Comparison of ENCODE assay signal across 13 cellular contexts in the genomic region with DNA sequence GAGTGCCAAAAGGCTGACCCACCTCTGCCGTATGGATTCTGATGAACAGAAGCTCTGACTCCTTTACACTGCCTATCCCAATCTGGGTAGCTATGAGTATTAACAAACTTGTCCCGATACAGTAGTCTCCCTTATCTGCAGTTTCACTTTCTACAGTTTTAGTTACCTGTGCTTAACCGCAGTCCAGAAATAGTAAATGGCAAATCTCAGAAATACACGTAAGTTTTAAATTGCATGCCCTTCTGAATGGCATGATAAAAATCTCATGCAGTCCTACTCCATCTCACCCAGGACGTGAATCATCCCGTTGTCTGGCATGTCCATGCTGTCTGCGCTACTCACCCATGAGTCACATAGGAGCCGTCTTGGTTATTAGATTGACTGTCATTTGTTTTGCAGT.
DNase-seq lines count a peak whose midpoint lies in the region; ATAC-seq, FAIRE-seq and TF ChIP-seq lines count a peak whose summit lies in the region.
"Had no signal": no experiment of that assay in that cellular context is flagged by ENCODE, and none has a peak within 500 bp of the region (broad histone marks: within the 10 kb centered on the region; RNA-seq: fewer than 3 reads in every experiment).

No MANE protein-coding gene starts in this region.

- H2BK5ac ChIP-seq in mesenchymal stem cell (ENCODE audit: low read depth, low read length, poor library complexity, severe bottlenecking) = no peak overlapping the region

- H2BK120ac ChIP-seq in mesenchymal stem cell (ENCODE audit: low read depth, low read length) = no peak overlapping the region

- 2% methylated on average over 8 of the region's 8 CpGs for WGBS in K562 (ENCODE audit: insufficient coverage, low coverage, missing lambda C conversion rate)
- 18% methylated on average over 8 of the region's 8 CpGs for WGBS in mesenchymal stem cell

- no peak overlapping the region for H3K4ac ChIP-seq in mesenchymal stem cell (ENCODE audit: low read depth in 1 of 2, low read length in 2 of 2)

- H3K14ac ChIP-seq in mesenchymal stem cell (ENCODE audit: low read length in 2 of 2) = no peak overlapping the region

- H3K18ac ChIP-seq in mesenchymal stem cell (ENCODE audit: low read depth in 1 of 2, low read length in 2 of 2) = no peak overlapping the region

- DNase-seq in COLO829 (ENCODE audit: low spot score) = peak; percentile 83
- DNase-seq in M059J (ENCODE audit: low read depth) = peak; percentile 97
- no peak for DNase-seq in K562 (ENCODE audit: extremely low read depth in 1 of 4, low spot score in 3 of 4)
- peak; percentile 82 for DNase-seq in mesenchymal stem cell
- no peak for DNase-seq in NCI-H1417 treated with DMSO at 0.1 percent for 48 hours (lab: John Stamatoyannopoulos, UW)
- DNase-seq in activated naive CD4-positive, alpha-beta T cell treated with anti-CD3 and anti-CD28 coated beads, Interleukin-2, amount 10 ng/mL, durations not matched to agents 7 days and 5 days = no peak
- DNase-seq in NOMO-1 (lab: John Stamatoyannopoulos, UW; ENCODE audit: unreplicated experiment in 2 of 2) = no peak

- H3K4me1 Mint-ChIP-seq in activated naive CD4-positive, alpha-beta T cell treated with anti-CD3 and anti-CD28 coated beads, Interleukin-2, amount 10 ng/mL, durations not matched to agents 7 days and 5 days = no peaks in the 10 kb centered on the region

- H3K27me3 Mint-ChIP-seq in activated naive CD4-positive, alpha-beta T cell treated with anti-CD3 and anti-CD28 coated beads, Interleukin-2, amount 10 ng/mL, durations not matched to agents 7 days and 5 days = peaks cover 22% of the 10 kb centered on the region

- H3K4me2 ChIP-seq in K562 (ENCODE audit: insufficient read depth, low read length) (no peak overlapping the region), mesenchymal stem cell (ENCODE audit: low read length, poor library complexity, severe bottlenecking) (peak overlapping the region; percentile 13)
- H3K4me2 ChIP-seq: hepatocyte had no signal

- H3K36me3 Mint-ChIP-seq in activated naive CD4-positive, alpha-beta T cell treated with anti-CD3 and anti-CD28 coated beads, Interleukin-2, amount 10 ng/mL, durations not matched to agents 7 days and 5 days = no peaks in the 10 kb centered on the region

- H2AFZ ChIP-seq in K562 (ENCODE audit: low read depth, low read length) = no peak overlapping the region
- H2AFZ ChIP-seq in mesenchymal stem cell (ENCODE audit: low read depth, low read length) = no peak overlapping the region
- H2AFZ ChIP-seq: hepatocyte had no signal

- no peak overlapping the region for H2BK15ac ChIP-seq in mesenchymal stem cell (ENCODE audit: low read depth, poor library complexity, severe bottlenecking)

- H3K79me1 ChIP-seq in mesenchymal stem cell (replicated peaks; ENCODE audit: low read length, poor library complexity, severe bottlenecking) = no peaks in the 10 kb centered on the region

- no peak overlapping the region for H2BK12ac ChIP-seq in mesenchymal stem cell (ENCODE audit: low read length in 2 of 2)

- no peak overlapping the region for H2AK5ac ChIP-seq in mesenchymal stem cell (ENCODE audit: low read length, severe bottlenecking)

- no peaks in the 10 kb centered on the region for H4K20me1 ChIP-seq in K562 (replicated peaks; ENCODE audit: control insufficient read depth, insufficient read depth, low read length)

- H3K27me3 ChIP-seq in K562 (ENCODE audit: control insufficient read depth in 2 of 2, insufficient read depth in 2 of 2, low read length in 2 of 2) (peaks cover 1 to 8% of the 10 kb centered on the region in 2 experiments; a peak in 2 of 5 replicates), mesenchymal stem cell (ENCODE audit: control insufficient read depth in 1 of 2, insufficient read depth in 1 of 2, low read length in 2 of 2) (no peaks in the 10 kb centered on the region)
- H3K27me3 ChIP-seq: hepatocyte, tibial nerve had no signal

- no peak for TF ChIP-seq RAD21 in K562 (CRISPR knock-in tag; conservative IDR thresholded peaks at IDR 0.05 in 1 of 2, IDR thresholded peaks at IDR 0.05 in 1 of 2)

- H3K23ac ChIP-seq in mesenchymal stem cell (ENCODE audit: low read length in 2 of 2) = no peak overlapping the region

- H3K4me3 ChIP-seq in K562 = no peak overlapping the region
- H3K4me3 ChIP-seq in mesenchymal stem cell (ENCODE audit: insufficient read depth in 1 of 2, low read depth in 1 of 2, low read length in 2 of 2) = no peak overlapping the region
- H3K4me3 ChIP-seq: hepatocyte, tibial nerve had no signal

- CTCF ChIA-PET in K562 (lab: Yijun Ruan, JAX; ENCODE audit: low intra/inter-chr PET ratio) = no interaction called here
- CTCF ChIA-PET in activated naive CD4-positive, alpha-beta T cell treated with anti-CD3 and anti-CD28 coated beads, Interleukin-2, amount 10 ng/mL, durations not matched to agents 7 days and 5 days (lab: Charles Lee) = interaction anchor here (0.7 to 3.0 kb wide), 2 partner anchors 14 to 15 kb away, joined by 3 to 15 read pairs; no protein-coding TSS in a partner anchor

- H3K9me3 ChIP-seq in K562 (replicated peaks; ENCODE audit: control insufficient read depth, insufficient read depth, low read depth, low read length) (no peaks in the 10 kb centered on the region), mesenchymal stem cell (ENCODE audit: control insufficient read depth, low read length) (no peaks in the 10 kb centered on the region)
- H3K9me3 ChIP-seq: tibial nerve had no signal

- in situ Hi-C loops in K562 (cut with MboI) = no loop called here

- TF ChIP-seq POLR2A in K562 (conservative IDR thresholded peaks at IDR 0.05) = no peak

- ATAC-seq in K562 (no peak), GM18873 (IDR thresholded peaks at IDR 0.05; ENCODE audit: low FRiP score, unreplicated experiment) (no peak)

- BruUV-seq in K562 (replicated peaks; lab: Mats Ljungman, UMichigan) = no TSS peak

- no peaks in the 10 kb centered on the region for H3K9me3 Mint-ChIP-seq in activated naive CD4-positive, alpha-beta T cell treated with anti-CD3 and anti-CD28 coated beads, Interleukin-2, amount 10 ng/mL, durations not matched to agents 7 days and 5 days
- H3K9me3 Mint-ChIP-seq: activated T-helper 1 cell treated with anti-CD3 and anti-CD28 coated beads, Interleukin-12 subunit alpha, Interleukin-12 subunit beta, Interleukin-2, Interleukin-4 antibody, amounts not matched to agents 30 ng/mL and 10 ng/mL and 1 ng/mL, durations not matched to agents 14 hours and 24 hours and 36 hours had no signal

- H3K9me1 ChIP-seq in K562 (ENCODE audit: control insufficient read depth, insufficient read depth, low read length) = no peaks in the 10 kb centered on the region

- no peak overlapping the region for H4K91ac ChIP-seq in mesenchymal stem cell (ENCODE audit: low read length)

- FAIRE-seq in K562 (lab: Jason Lieb, UNC) = no peak
- FAIRE-seq: colon, GM12891 had no signal

- H3K27ac ChIP-seq in K562 (ENCODE audit: extremely low read depth, low read depth, low read length) (no peak overlapping the region), mesenchymal stem cell (ENCODE audit: low read length, poor library complexity, severe bottlenecking) (peak overlapping the region; percentile 17)
- H3K27ac ChIP-seq: hepatocyte, tibial nerve had no signal

- H3K36me3 ChIP-seq in K562 (ENCODE audit: control insufficient read depth, insufficient read depth, low read length) (no peaks in the 10 kb centered on the region), mesenchymal stem cell (ENCODE audit: control insufficient read depth in 1 of 2, insufficient read depth in 2 of 2, low read depth in 1 of 2, low read length in 2 of 2) (no peaks in the 10 kb centered on the region)
- H3K36me3 ChIP-seq: tibial nerve had no signal

- TF ChIP-seq EP300 in K562 (IDR thresholded peaks at IDR 0.05; ENCODE audit: low read length) = no peak

- POLR2A ChIA-PET in K562 (lab: Yijun Ruan, JAX) = no interaction called here

- no peak overlapping the region for H3K9ac ChIP-seq in K562 (ENCODE audit: insufficient read depth in 1 of 2, low read depth in 2 of 2, low read length in 2 of 2)
- no peak overlapping the region for H3K9ac ChIP-seq in mesenchymal stem cell (ENCODE audit: low read length)

- no peak for TF ChIP-seq CTCF in K562 (IDR thresholded peaks at IDR 0.05 in 2 of 3, conservative IDR thresholded peaks at IDR 0.05 in 1 of 3; ENCODE audit: insufficient read depth in 2 of 3, low read depth in 1 of 3, low read length in 3 of 3)

- intact Hi-C loops in K562 (cut with micrococcal nuclease) = no loop called here

- no peak overlapping the region for H4K8ac ChIP-seq in mesenchymal stem cell (ENCODE audit: low read length)

- H3K79me2 ChIP-seq in K562 (ENCODE audit: control insufficient read depth, insufficient read depth, low read length) = no peaks in the 10 kb centered on the region
- H3K79me2 ChIP-seq: hepatocyte had no signal

- no peak overlapping the region for H3K4me3 Mint-ChIP-seq in activated naive CD4-positive, alpha-beta T cell treated with anti-CD3 and anti-CD28 coated beads, Interleukin-2, amount 10 ng/mL, durations not matched to agents 7 days and 5 days
- H3K4me3 Mint-ChIP-seq: activated T-helper 1 cell treated with anti-CD3 and anti-CD28 coated beads, Interleukin-12 subunit alpha, Interleukin-12 subunit beta, Interleukin-2, Interleukin-4 antibody, amounts not matched to agents 30 ng/mL and 10 ng/mL and 1 ng/mL, durations not matched to agents 14 hours and 24 hours and 36 hours had no signal

- no peak overlapping the region for H3K27ac Mint-ChIP-seq in activated naive CD4-positive, alpha-beta T cell treated with anti-CD3 and anti-CD28 coated beads, Interleukin-2, amount 10 ng/mL, durations not matched to agents 7 days and 5 days
- H3K27ac Mint-ChIP-seq: activated T-helper 1 cell treated with anti-CD3 and anti-CD28 coated beads, Interleukin-12 subunit alpha, Interleukin-12 subunit beta, Interleukin-2, Interleukin-4 antibody, amounts not matched to agents 30 ng/mL and 10 ng/mL and 1 ng/mL, durations not matched to agents 14 hours and 24 hours and 36 hours had no signal

- no peaks in the 10 kb centered on the region for H3K4me1 ChIP-seq in K562 (replicated peaks in 1 of 2; ENCODE audit: control insufficient read depth in 2 of 2, insufficient read depth in 2 of 2, low read length in 2 of 2)
- peaks cover 2% of the 10 kb centered on the region for H3K4me1 ChIP-seq in mesenchymal stem cell (ENCODE audit: control insufficient read depth, insufficient read depth, low read depth, low read length)
- H3K4me1 ChIP-seq: tibial nerve had no signal

Comparison
In these comparisons a context has a peak if more than half of its experiments do, and no peak if none do; other contexts are left out.
1. DNase-seq: peak in COLO829 (single experiment), M059J (single experiment) and mesenchymal stem cell (single experiment); none in K562 (0 of 4), NCI-H1417 treated with DMSO at 0.1 percent for 48 hours (single experiment), activated naive CD4-positive, alpha-beta T cell treated with anti-CD3 and anti-CD28 coated beads, Interleukin-2, amount 10 ng/mL, durations not matched to agents 7 days and 5 days (single experiment) and NOMO-1 (0 of 2).